In the genomic region with DNA sequence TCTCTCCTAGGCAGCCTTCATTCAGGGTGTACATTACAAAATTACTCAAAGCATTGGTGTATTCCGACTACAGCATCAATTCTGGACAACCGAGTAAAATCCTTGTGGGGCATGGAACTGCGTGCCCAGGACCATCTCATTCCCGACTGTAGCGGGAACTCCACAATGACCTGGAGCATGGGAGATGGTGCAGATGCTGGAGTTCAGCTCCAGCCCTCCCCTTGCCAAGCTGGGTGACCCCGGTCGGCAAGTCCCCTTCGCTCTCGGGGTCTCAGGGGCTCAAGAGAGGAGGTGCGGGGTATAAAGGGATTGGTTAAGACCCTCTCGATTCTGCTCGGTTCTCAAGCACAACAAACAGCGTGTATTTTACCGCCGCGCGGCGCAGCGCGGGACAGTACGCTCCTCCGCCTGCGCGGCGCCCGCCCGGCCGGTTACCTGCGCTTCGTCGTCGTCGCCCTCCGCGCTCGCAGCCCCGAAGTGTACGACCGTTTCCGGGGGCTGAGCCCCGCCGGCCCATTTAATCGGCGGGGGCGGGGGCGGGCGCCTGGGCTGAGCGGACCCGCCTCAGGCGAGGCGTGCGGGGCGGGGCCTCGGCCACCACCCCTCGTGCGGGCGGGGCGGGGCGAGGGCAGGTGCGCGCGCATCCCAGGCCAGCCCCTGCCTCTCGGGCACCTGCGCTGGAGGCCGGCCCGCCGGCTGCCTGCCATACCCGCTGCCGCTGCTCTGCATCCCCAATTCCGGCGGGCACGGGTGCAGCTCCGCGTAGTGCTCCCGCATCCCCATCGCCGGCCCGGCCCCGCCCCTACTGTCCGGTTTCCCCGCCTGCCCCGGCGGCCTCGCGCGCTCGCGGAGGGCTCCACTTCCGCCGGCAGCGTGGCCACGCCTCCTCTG, we compare ENCODE assay signal across 8 cellular contexts. TPM values are rescaled to one million over a fixed set of nuclear protein-coding genes. Genes with fewer than 3 reads are reported as not detected.
A peak's percentile ranks its signal among the peaks of the same experiment; 100 is the strongest.
DNase-seq lines count a peak whose midpoint lies in the region; ATAC-seq and TF ChIP-seq lines count a peak whose summit lies in the region.

A gene (minus strand): TSS at position 493 of the 891 bp plus-strand sequence. CDS start 691 bp downstream, outside the sequence.

- H3K4me3 Mint-ChIP-seq in activated CD8-positive, alpha-beta T cell treated with anti-CD3 and anti-CD28 coated beads for 36 hours: peak within 1 kb of the TSS; percentile 97
- peak within 1 kb of the TSS; percentile 90 to 94 for H3K4me3 Mint-ChIP-seq in effector memory CD8-positive, alpha-beta T cell

- TF ChIP-seq POLR2A in GM18951 (IDR thresholded peaks at IDR 0.05; ENCODE audit: extremely low read depth, insufficient read depth, insufficient read length): peak; percentile 79

- peak; percentile 41 for ATAC-seq in HG03159 (IDR thresholded peaks at IDR 0.05; ENCODE audit: unreplicated experiment)
- peak; percentile 67 for ATAC-seq in activated CD8-positive, alpha-beta T cell treated with anti-CD3 and anti-CD28 coated beads for 36 hours
- ATAC-seq in effector memory CD8-positive, alpha-beta T cell (replicated peaks): peak; percentile 55

- in situ Hi-C loops in GM18951 (cut with MboI; ENCODE audit: low sequenced_read_pairs, unreplicated experiment): loop anchor here (25.0 kb wide), 2 partner anchors 534 to 1584 kb away; a partner anchor contains a TSS

- TF ChIP-seq CTCF in AG10803 (conservative IDR thresholded peaks at IDR 0.05; ENCODE audit: low read length): no peak
- no peak for TF ChIP-seq CTCF in activated CD8-positive, alpha-beta T cell treated with anti-CD3 and anti-CD28 coated beads for 36 hours (IDR thresholded peaks at IDR 0.05)

- DNase-seq in AG10803 (ENCODE audit: low read depth) (peak; percentile 37), NCI-H69 (lab: John Stamatoyannopoulos, UW) (peak; percentile 89), midbrain (lab: John Stamatoyannopoulos, UW) (peak; percentile 67)
- peak; percentile 79 for DNase-seq in activated CD8-positive, alpha-beta T cell treated with anti-CD3 and anti-CD28 coated beads for 36 hours
- DNase-seq in effector memory CD8-positive, alpha-beta T cell: peak in 2 of 3 experiments; percentile 67 to 75
- peak; percentile 34 to 65 for DNase-seq in stimulated activated CD8-positive, alpha-beta memory T cell treated with anti-CD3 and anti-CD28 coated beads, Interleukin-4, amount 100 ng/mL, for 1 hour (ENCODE audit: low read depth in 2 of 2, low spot score in 1 of 2)

- H3K36me3 Mint-ChIP-seq in activated CD8-positive, alpha-beta T cell treated with anti-CD3 and anti-CD28 coated beads for 36 hours (ENCODE audit: low read depth): peaks cover 44% of the 10 kb centered on the region
- H3K36me3 Mint-ChIP-seq in effector memory CD8-positive, alpha-beta T cell (ENCODE audit: insufficient read depth): peaks cover 38% of the 10 kb centered on the region

- peak within 1 kb of the TSS; percentile 91 for H3K27ac Mint-ChIP-seq in activated CD8-positive, alpha-beta T cell treated with anti-CD3 and anti-CD28 coated beads for 36 hours
- H3K27ac Mint-ChIP-seq in effector memory CD8-positive, alpha-beta T cell: peak within 1 kb of the TSS; percentile 94 to 96

- no peaks in the 10 kb centered on the region for H3K9me3 Mint-ChIP-seq in activated CD8-positive, alpha-beta T cell treated with anti-CD3 and anti-CD28 coated beads for 36 hours
- H3K9me3 Mint-ChIP-seq in effector memory CD8-positive, alpha-beta T cell: no peaks in the 10 kb centered on the region

- intact Hi-C loops in activated CD8-positive, alpha-beta T cell treated with anti-CD3 and anti-CD28 coated beads for 36 hours (cut with micrococcal nuclease): no loop called here

- peak within 1 kb of the TSS; percentile 80 for H3K4me3 ChIP-seq in AG10803 (ENCODE audit: low read length)

- CTCF ChIA-PET in activated CD8-positive, alpha-beta T cell treated with anti-CD3 and anti-CD28 coated beads for 36 hours (lab: Charles Lee): interaction anchor here (0.6 kb wide), 1 partner anchor 10 kb away, joined by 3 read pairs; no protein-coding TSS in a partner anchor

- peaks cover 46% of the 10 kb centered on the region for H3K4me1 Mint-ChIP-seq in activated CD8-positive, alpha-beta T cell treated with anti-CD3 and anti-CD28 coated beads for 36 hours (ENCODE audit: low read depth)
- H3K4me1 Mint-ChIP-seq in effector memory CD8-positive, alpha-beta T cell (ENCODE audit: low read depth in 2 of 2): peaks cover 41 to 42% of the 10 kb centered on the region in 2 donors

- POLR2A ChIA-PET in activated CD8-positive, alpha-beta T cell treated with anti-CD3 and anti-CD28 coated beads for 36 hours (lab: Charles Lee): interaction anchor here (0.6 to 1.2 kb wide), 2 partner anchors 31 to 136 kb away, joined by 3 read pairs; no protein-coding TSS in a partner anchor

- H3K27me3 Mint-ChIP-seq in activated CD8-positive, alpha-beta T cell treated with anti-CD3 and anti-CD28 coated beads for 36 hours: no peaks in the 10 kb centered on the region
- no peaks in the 10 kb centered on the region for H3K27me3 Mint-ChIP-seq in effector memory CD8-positive, alpha-beta T cell

RNA-seq across cellular contexts. Expression of the gene that starts here (rescaled TPM):
- total RNA-seq in activated CD8-positive, alpha-beta T cell treated with anti-CD3 and anti-CD28 coated beads for 36 hours: 10 to 100 TPM; 88.4 to 92.5 TPM

Comparison
In these comparisons a context has a peak if more than half of its experiments do, and no peak if none do; other contexts are left out.
1. Peak in every context shown above with its lines: DNase-seq, ATAC-seq and H3K4me3 ChIP-seq.
2. DNase-seq: peak in every context shown above with its lines; median percentile 89 in NCI-H69; 79 in activated CD8-positive, alpha-beta T cell treated with anti-CD3 and anti-CD28 coated beads for 36 hours; 71 in effector memory CD8-positive, alpha-beta T cell; 67 in midbrain; 50 in stimulated activated CD8-positive, alpha-beta memory T cell treated with anti-CD3 and anti-CD28 coated beads, Interleukin-4, amount 100 ng/mL, for 1 hour; 37 in AG10803.